Comparison of ENCODE assay signal across 8 cellular contexts in genomic region chr9:131728961-131729360, GRCh38. TPM values are rescaled to one million over a fixed set of nuclear protein-coding genes. Genes with fewer than 3 reads are reported as not detected.
A peak's percentile ranks its signal among the peaks of the same experiment; 100 is the strongest.
DNase-seq lines count a peak whose midpoint lies in the region; ATAC-seq and TF ChIP-seq lines count a peak whose summit lies in the region.

No MANE protein-coding gene starts in this region.

- H3K4me2 ChIP-seq in OCI-LY3 (ENCODE audit: low read length) (peak overlapping the region; percentile 98), neural progenitor cell (peak overlapping the region; percentile 31)

- ATAC-seq in activated naive CD4-positive, alpha-beta T cell treated with anti-CD3 and anti-CD28 coated beads, Interleukin-2, amount 50 U/mL, for 72 hours, result peak; percentile 60 to 72

- no peaks in the 10 kb centered on the region for H3K9me3 Mint-ChIP-seq in activated naive CD4-positive, alpha-beta T cell treated with anti-CD3 and anti-CD28 coated beads, Interleukin-2, amount 50 U/mL, for 72 hours
- peaks cover 20% of the 10 kb centered on the region for H3K9me3 Mint-ChIP-seq in neural progenitor cell

- H3K27me3 Mint-ChIP-seq in neural progenitor cell (ENCODE audit: insufficient read depth, low read depth), result no peaks in the 10 kb centered on the region

- H3K9me3 ChIP-seq in OCI-LY3 (ENCODE audit: insufficient read depth, low read length) (peaks cover 4% of the 10 kb centered on the region; the same call in 1 of the 2 replicates), neural progenitor cell (ENCODE audit: low read depth) (no peaks in the 10 kb centered on the region), HAP-1 (no peaks in the 10 kb centered on the region; the same call in 1 of the 2 replicates)

- no peak overlapping the region for H2AFZ ChIP-seq in OCI-LY3 (ENCODE audit: low read depth, low read length)
- H2AFZ ChIP-seq in neural progenitor cell (replicated peaks), result no peak overlapping the region

- H3K79me2 ChIP-seq in OCI-LY3 (ENCODE audit: low read length) (peaks cover 91% of the 10 kb centered on the region), neural progenitor cell (ENCODE audit: low read depth) (peaks cover 54% of the 10 kb centered on the region)

- peak; percentile 53 for TF ChIP-seq POLR2A in GM18526 (IDR thresholded peaks at IDR 0.05; ENCODE audit: extremely low read depth, insufficient read length)

- no peak overlapping the region for H3K4me3 Mint-ChIP-seq in neural progenitor cell

- no peak for TF ChIP-seq CTCF in OCI-LY3 (IDR thresholded peaks at IDR 0.05; ENCODE audit: low read depth, low read length)
- TF ChIP-seq CTCF in neural progenitor cell (IDR thresholded peaks at IDR 0.05), result no peak

- no peaks in the 10 kb centered on the region for H3F3A ChIP-seq in neural progenitor cell (ENCODE audit: low read depth)

- H3K9ac ChIP-seq in OCI-LY3 (ENCODE audit: low read length) (peak overlapping the region; percentile 99), neural progenitor cell (no peak overlapping the region)

- H3K36me3 Mint-ChIP-seq in activated naive CD4-positive, alpha-beta T cell treated with anti-CD3 and anti-CD28 coated beads, Interleukin-2, amount 50 U/mL, for 72 hours, result peaks cover 0 to 9% of the 10 kb centered on the region in 2 donors
- H3K36me3 Mint-ChIP-seq in neural progenitor cell, result peaks cover 22% of the 10 kb centered on the region

- H3K36me3 ChIP-seq in OCI-LY3 (replicated peaks; ENCODE audit: low read depth, low read length) (peaks cover 33% of the 10 kb centered on the region), neural progenitor cell (no peaks in the 10 kb centered on the region), HAP-1 (replicated peaks) (peaks cover 3% of the 10 kb centered on the region)

- H3K27me3 ChIP-seq in OCI-LY3 (ENCODE audit: low read depth, low read length) (no peaks in the 10 kb centered on the region), neural progenitor cell (no peaks in the 10 kb centered on the region), HAP-1 (ENCODE audit: low read depth) (no peaks in the 10 kb centered on the region)

- H3K4me1 ChIP-seq in OCI-LY3 (ENCODE audit: low read length), result peaks cover 92% of the 10 kb centered on the region
- peaks cover 12% of the 10 kb centered on the region for H3K4me1 ChIP-seq in neural progenitor cell
- no peaks in the 10 kb centered on the region; the same call in 1 of the 2 replicates for H3K4me1 ChIP-seq in HAP-1

- H4K20me1 ChIP-seq in OCI-LY3 (ENCODE audit: insufficient read depth, low read length), result peaks cover 8% of the 10 kb centered on the region; the same call in 1 of the 2 replicates
- peaks cover 36% of the 10 kb centered on the region for H4K20me1 ChIP-seq in neural progenitor cell (ENCODE audit: low read depth)

- in situ Hi-C loops in HAP-1 (cut with MboI; ENCODE audit: low sequenced_read_pairs), result no loop called here

- peak overlapping the region; percentile 89 to 96 for H3K27ac Mint-ChIP-seq in activated naive CD4-positive, alpha-beta T cell treated with anti-CD3 and anti-CD28 coated beads, Interleukin-2, amount 50 U/mL, for 72 hours
- H3K27ac Mint-ChIP-seq in neural progenitor cell, result no peak overlapping the region

- peak overlapping the region; percentile 71 for H3K4me3 ChIP-seq in OCI-LY3 (ENCODE audit: low read length)
- no peak overlapping the region for H3K4me3 ChIP-seq in neural progenitor cell
- H3K4me3 ChIP-seq in HAP-1, result no peak overlapping the region

- DNase-seq in activated naive CD4-positive, alpha-beta T cell treated with anti-CD3 and anti-CD28 coated beads, Interleukin-2, amount 50 U/mL, for 72 hours (ENCODE audit: low spot score in 2 of 2), result peak in 1 of 2 donors; percentile 56
- DNase-seq in neural progenitor cell (ENCODE audit: low spot score) (no peak), GOT3 (lab: John Stamatoyannopoulos, UW) (no peak), COLO829 (ENCODE audit: low spot score) (no peak), HAP-1 (ENCODE audit: low spot score in 2 of 2) (no peak), SW480 (ENCODE audit: low spot score) (no peak)

- H3K27ac ChIP-seq in OCI-LY3 (ENCODE audit: low read length) (peak overlapping the region; percentile 99), neural progenitor cell (no peak overlapping the region)

- peaks cover 25% of the 10 kb centered on the region for H3K4me1 Mint-ChIP-seq in neural progenitor cell

RNA-seq across cellular contexts. Expression of gene RAPGEF1, which starts 10.9 kb away (rescaled TPM):
- 100 to 1,000 TPM in 1 of 2 donors, 10 to 100 TPM in 1; 45.8 to 105 TPM for total RNA-seq in activated naive CD4-positive, alpha-beta T cell treated with anti-CD3 and anti-CD28 coated beads, Interleukin-2, amount 50 U/mL, for 72 hours
- total RNA-seq in neural progenitor cell (ENCODE audit: low replicate concordance), result 33.3 and 34.6 TPM in 2 replicates
